In the genomic region with DNA sequence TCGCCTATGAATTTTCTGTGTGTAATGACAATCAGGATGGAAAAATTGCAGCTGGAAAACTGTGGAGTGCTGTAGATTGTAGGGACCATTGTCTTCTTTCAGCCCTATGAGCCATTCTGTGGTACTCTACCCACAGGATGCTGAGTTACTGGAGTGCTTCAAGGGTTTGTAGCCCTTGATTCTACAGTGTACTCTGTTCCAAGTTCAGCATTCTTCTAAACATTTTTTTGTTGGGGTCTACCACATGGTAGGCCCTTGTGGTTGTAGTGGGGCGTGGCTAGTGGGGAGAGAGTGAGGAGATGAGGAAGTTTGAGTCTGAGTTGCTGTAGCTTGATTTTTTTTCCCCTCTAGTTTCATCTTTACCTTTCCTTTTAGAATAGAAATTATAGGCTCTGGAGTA, we compare ENCODE assay signal across 8 cellular contexts. TPM values are rescaled to one million over a fixed set of nuclear protein-coding genes. Genes with fewer than 3 reads are reported as not detected.
DNase-seq lines count a peak whose midpoint lies in the region; ATAC-seq lines count a peak whose summit lies in the region.

No MANE protein-coding gene starts in this region.

- peak overlapping the region in 5 of 6 donors; percentile 0 to 63 (median 5) for H3K27ac Mint-ChIP-seq in immature natural killer cell

- peaks cover 0 to 2% (median 0%) of the 10 kb centered on the region in 3 donors for H3K27me3 Mint-ChIP-seq in immature natural killer cell (ENCODE audit: low read depth in 3 of 3)

- ATAC-seq in GM19372 (IDR thresholded peaks at IDR 0.05; ENCODE audit: low read depth, unreplicated experiment): peak; percentile 80

- no peaks in the 10 kb centered on the region for H3K36me3 Mint-ChIP-seq in immature natural killer cell

- H3K9me3 Mint-ChIP-seq in immature natural killer cell: no peaks in the 10 kb centered on the region

- H3K4me1 Mint-ChIP-seq in immature natural killer cell: peaks cover 16 to 19% of the 10 kb centered on the region in 2 donors

- DNase-seq in AG20443 (ENCODE audit: low spot score): peak; percentile 86
- DNase-seq in HS-5 (ENCODE audit: low read depth): peak; percentile 68
- peak; percentile 10 for DNase-seq in activated CD8-positive, alpha-beta memory T cell treated with anti-CD3 and anti-CD28 coated beads, Interleukin-2, amount 50 U/mL, for 24 hours (ENCODE audit: extremely low read depth)
- peak; percentile 24 to 39 (median 38) for DNase-seq in immature natural killer cell
- DNase-seq in activated CD4-positive, CD25-positive, alpha-beta regulatory T cell treated with anti-CD3 and anti-CD28 coated beads, Interleukin-2, amount 50 U/mL, for 72 hours: no peak
- DNase-seq in SHP77 treated with DMSO at 0.1 percent for 48 hours (lab: John Stamatoyannopoulos, UW): no peak
- no peak for DNase-seq in GM19240 (ENCODE audit: insufficient read length, low spot score)

- no peak overlapping the region for H3K4me3 Mint-ChIP-seq in immature natural killer cell

RNA-seq across cellular contexts. Expression of a gene that starts 33.5 kb away (rescaled TPM):
- polyA plus RNA-seq in immature natural killer cell: 1 to 10 TPM; 4.1 to 8.2 (median 5.2) TPM

Comparison
In these comparisons a context has a peak if more than half of its experiments do, and no peak if none do; other contexts are left out.
1. DNase-seq: peak in AG20443 (single experiment), HS-5 (single experiment), activated CD8-positive, alpha-beta memory T cell treated with anti-CD3 and anti-CD28 coated beads, Interleukin-2, amount 50 U/mL, for 24 hours (single experiment) and immature natural killer cell (3 of 3); none in activated CD4-positive, CD25-positive, alpha-beta regulatory T cell treated with anti-CD3 and anti-CD28 coated beads, Interleukin-2, amount 50 U/mL, for 72 hours (single experiment), SHP77 treated with DMSO at 0.1 percent for 48 hours (single experiment) and GM19240 (single experiment).